Comparison of ENCODE assay signal across 1 cellular context in the genomic region with DNA sequence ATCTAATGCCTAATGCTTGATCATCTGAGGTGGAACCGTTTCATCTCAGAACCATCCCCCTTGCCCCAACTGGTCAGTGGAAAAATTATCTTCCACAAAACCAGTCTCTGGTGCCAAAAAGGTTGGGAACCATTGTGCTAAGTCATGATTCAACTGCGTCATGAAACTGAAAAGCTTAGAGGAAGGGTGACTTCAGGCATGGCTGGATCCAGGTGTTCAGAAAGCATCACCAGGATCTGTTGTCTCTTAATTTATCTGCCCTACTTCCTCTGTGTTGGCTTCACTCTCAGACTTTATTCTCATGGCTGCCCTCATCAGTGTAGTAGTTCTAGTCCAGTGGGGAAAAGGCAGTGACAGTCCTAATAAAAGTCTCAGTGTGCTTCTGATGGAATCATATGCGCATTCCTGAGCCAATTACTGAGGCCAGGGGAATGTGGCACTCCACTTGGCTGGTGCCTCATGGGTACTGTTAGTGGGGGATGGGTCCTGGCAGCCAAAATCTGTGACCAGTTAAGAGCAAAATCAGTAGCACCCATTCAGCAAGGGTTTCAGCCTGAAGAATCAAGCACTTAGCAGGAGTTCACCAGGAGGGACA.
TF ChIP-seq lines count a peak whose summit lies in the region.

No MANE protein-coding gene starts in this region.

TF ChIP-seq in GM12878, 131 proteins besides CTCF, POLR2A, EP300 and RAD21:
- TF ChIP-seq NFIC (IDR thresholded peaks at IDR 0.05; ENCODE audit: low read depth, low read length), result no peak
- TF ChIP-seq TCF3 (IDR thresholded peaks at IDR 0.05; ENCODE audit: borderline replicate concordance, insufficient read depth, low read depth, low read length), result 0 out of 2 replicates have a peak, but pooled peaks have one; percentile 43
TF ChIP-seq in GM12878: peak in this region for 1.
